In the genomic region with DNA sequence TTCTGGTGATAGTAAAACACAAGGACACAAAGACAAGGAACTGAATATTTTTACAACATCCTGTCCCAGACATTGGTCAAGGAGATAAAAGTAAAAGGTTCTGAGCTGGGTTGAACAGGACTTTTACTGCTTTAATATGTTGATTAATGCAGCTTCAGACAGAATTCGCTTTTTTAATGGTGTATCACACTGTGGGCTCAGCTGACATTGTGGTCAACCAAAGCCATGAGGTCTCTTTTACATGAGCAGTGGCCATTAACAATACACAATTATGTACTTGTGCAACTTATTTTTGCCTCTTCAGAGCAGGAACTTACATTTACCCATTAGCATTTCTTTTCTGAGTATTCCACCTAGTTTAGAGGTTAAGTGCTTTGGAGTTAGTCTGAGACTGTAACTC, we compare ENCODE assay signal across 26 cellular contexts.
"Had no signal": no experiment of that assay in that cellular context is flagged by ENCODE, and none has a peak within 500 bp of the region (broad histone marks: within the 10 kb centered on the region; RNA-seq: fewer than 3 reads in every experiment).

No MANE protein-coding gene starts in this region.

- DNase-seq: activated CD4-positive, alpha-beta memory T cell treated with anti-CD3 and anti-CD28 coated beads for 36 hours; activated CD4-positive, alpha-beta T cell treated with anti-CD3 and anti-CD28 coated beads, Interleukin-2, amount 10 ng/mL, durations not matched to agents 7 days and 5 days; activated CD4-positive, CD25-positive, alpha-beta regulatory T cell; activated CD8-positive, alpha-beta memory T cell treated with anti-CD3 and anti-CD28 coated beads for 24 hours; activated effector memory CD4-positive, alpha-beta T cell treated with anti-CD3 and anti-CD28 coated beads, Interleukin-2, amount 50 U/mL, for 16 hours; activated naive CD4-positive, alpha-beta T cell treated with Interleukin-2 at 50 U/mL for 16 hours; activated T-cell treated with anti-CD3 and anti-CD28 coated beads, Interleukin-2, amount 50 U/mL, for 4 hours; amygdala; caudate nucleus; NCI-H1092 treated with DMSO at 0.1 percent for 48 hours; NCI-H1417 treated with DMSO at 0.1 percent for 48 hours; NCI-H1694; NCI-H2029; NCI-H2107; NCI-H2171 treated with DMSO at 0.1 percent for 48 hours; NCI-H345; NCI-H510A; NCI-H526 treated with DMSO at 0.1 percent for 48 hours; NCI-H82; PC-9; SIG-M5; T-cell; T-helper 2 cell; T1000 had no signal

- H3K27ac ChIP-seq: breast epithelium, PC-9, SK-N-MC had no signal

- ATAC-seq: activated T-cell treated with anti-CD3 and anti-CD28 coated beads, Interleukin-2, amount 50 U/mL, for 4 hours; T-cell had no signal
